In genomic region chr15:78879517-78880241, GRCh38 we compare ENCODE assay signal across 1 cellular context.
A peak's percentile ranks its signal among the peaks of the same experiment; 100 is the strongest.
TF ChIP-seq lines count a peak whose summit lies in the region.

No MANE protein-coding gene starts in this region.

TF ChIP-seq in K562, 482 proteins besides CTCF, POLR2A, EP300 and RAD21 (continued from another document):
- TF ChIP-seq HMBOX1 (IDR thresholded peaks at IDR 0.05): no peak
- no peak for TF ChIP-seq MYNN (IDR thresholded peaks at IDR 0.05)
- no peak for TF ChIP-seq MYNN (CRISPR knock-in tag; IDR thresholded peaks at IDR 0.05)
- TF ChIP-seq ZNF197 (CRISPR knock-in tag; IDR thresholded peaks at IDR 0.05; ENCODE audit: low read depth): no peak
- TF ChIP-seq TAF15 (IDR thresholded peaks at IDR 0.05; ENCODE audit: low read depth, low read length): no peak
- peak; percentile 77 for TF ChIP-seq SMAD4 (CRISPR knock-in tag; conservative IDR thresholded peaks at IDR 0.05)
- TF ChIP-seq ZBTB2 (IDR thresholded peaks at IDR 0.05): no peak
- TF ChIP-seq RAD51 (IDR thresholded peaks at IDR 0.05; ENCODE audit: borderline replicate concordance, low read depth): no peak
- TF ChIP-seq SMAD3 (CRISPR knock-in tag; conservative IDR thresholded peaks at IDR 0.05): no peak
- TF ChIP-seq ELF4 (CRISPR knock-in tag; IDR thresholded peaks at IDR 0.05): no peak
- TF ChIP-seq POLR3A (IDR thresholded peaks at IDR 0.05; ENCODE audit: borderline replicate concordance, extremely low read depth, insufficient read depth, insufficient read length): no peak
- TF ChIP-seq ZNF592 (IDR thresholded peaks at IDR 0.05): no peak
- TF ChIP-seq ZSCAN32 (CRISPR knock-in tag; IDR thresholded peaks at IDR 0.05): no peak
- TF ChIP-seq MTA3 (IDR thresholded peaks at IDR 0.05; ENCODE audit: borderline replicate concordance): no peak
- TF ChIP-seq ATF1 (CRISPR knock-in tag; IDR thresholded peaks at IDR 0.05): no peak
- TF ChIP-seq ATF1 (tag; IDR thresholded peaks at IDR 0.05): peak; percentile 48; the same call in 1 of the 2 replicates
TF ChIP-seq in K562: peak in this region for 3.
